ENCODE assay signal across 8 cellular contexts in the genomic region with DNA sequence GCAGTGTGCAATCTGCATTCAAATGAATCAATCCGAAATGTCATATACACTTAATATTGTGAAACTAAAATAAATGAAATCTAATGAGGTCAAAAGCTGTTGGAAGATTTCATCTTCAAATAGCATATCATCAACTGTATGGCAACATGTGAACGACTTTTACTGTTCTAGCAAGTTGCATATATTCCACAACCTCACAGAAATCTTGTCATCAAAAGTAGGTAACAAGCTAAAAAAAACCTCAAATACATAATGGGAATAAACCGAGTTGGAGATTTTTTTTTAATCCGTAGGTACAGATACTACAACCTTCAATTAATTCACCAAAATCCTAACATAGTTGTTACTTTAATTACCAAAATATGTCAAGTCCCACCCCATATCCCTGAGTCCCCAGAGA. TPM values are rescaled to one million over a fixed set of nuclear protein-coding genes. Genes with fewer than 3 reads are reported as not detected.
A peak's percentile ranks its signal among the peaks of the same experiment; 100 is the strongest.
DNase-seq lines count a peak whose midpoint lies in the region; TF ChIP-seq lines count a peak whose summit lies in the region.

No MANE protein-coding gene starts in this region.

- no peak for DNase-seq in AG04450 (ENCODE audit: low read depth, low spot score)
- DNase-seq in MCF 10A (ENCODE audit: unreplicated experiment), result peak; percentile 23
- no peak for DNase-seq in SIG-M5 (lab: John Stamatoyannopoulos, UW)
- DNase-seq in NCI-H2029 treated with DMSO at 0.1 percent for 48 hours (lab: John Stamatoyannopoulos, UW), result no peak
- DNase-seq in anterior cingulate cortex (lab: John Stamatoyannopoulos, UW), result no peak
- DNase-seq in stimulated activated naive CD4-positive, alpha-beta T cell treated with Interleukin-2 at 50 U/mL for 16 hours (lab: John Stamatoyannopoulos, UW), result no peak

- H3K36me3 Mint-ChIP-seq in IgD-negative memory B cell (no peaks in the 10 kb centered on the region), MCF 10A (ENCODE audit: insufficient read depth, unreplicated experiment) (no peaks in the 10 kb centered on the region)

- H3K4me3 ChIP-seq in AG04450 (ENCODE audit: low read depth, low read length), result peak overlapping the region; percentile 81
- peak overlapping the region; percentile 95 to 96 for H3K4me3 ChIP-seq in mucosa of rectum (ENCODE audit: low read length in 2 of 2)

- intact Hi-C loops in MCF 10A (cut with micrococcal nuclease), result loop anchor here (2.0 kb wide), 2 partner anchors 99 to 157 kb away; a partner anchor contains a TSS

- no peaks in the 10 kb centered on the region for H3K27me3 ChIP-seq in AG04450 (ENCODE audit: control insufficient read depth, insufficient read depth, low read length)
- H3K27me3 ChIP-seq in mucosa of rectum (ENCODE audit: control insufficient read depth in 2 of 2, insufficient read depth in 2 of 2, low read length in 2 of 2), result no peaks in the 10 kb centered on the region

- H3K27ac Mint-ChIP-seq in IgD-negative memory B cell (peak overlapping the region; percentile 86 to 93 (median 91)), MCF 10A (ENCODE audit: low read depth, unreplicated experiment) (peak overlapping the region; percentile 94)

- H3K36me3 ChIP-seq in mucosa of rectum (ENCODE audit: control insufficient read depth in 2 of 2, insufficient read depth in 2 of 2, low read length in 2 of 2), result no peaks in the 10 kb centered on the region

- peak overlapping the region; percentile 94 to 100 for H3K9ac ChIP-seq in mucosa of rectum (ENCODE audit: low read depth in 1 of 2, low read length in 2 of 2)

- H3K4me3 Mint-ChIP-seq in IgD-negative memory B cell, result peak overlapping the region; percentile 87 to 97 (median 91)
- H3K4me3 Mint-ChIP-seq in MCF 10A (ENCODE audit: unreplicated experiment), result peak overlapping the region; percentile 94

- CTCF ChIA-PET in AG04450 (lab: Charles Lee), result interaction anchor here (0.9 kb wide), 1 partner anchor 234 kb away, joined by 3 read pairs; no protein-coding TSS in a partner anchor
- CTCF ChIA-PET in MCF 10A (lab: Yijun Ruan, JAX), result interaction anchor here (0.6 to 2.4 kb wide), 4 partner anchors 104 to 385 kb away, joined by 3 to 13 read pairs (median 6); no protein-coding TSS in a partner anchor

- H3K27ac ChIP-seq in AG04450 (ENCODE audit: low read depth, low read length), result no peak overlapping the region
- H3K27ac ChIP-seq in mucosa of rectum (ENCODE audit: low read depth in 2 of 2, low read length in 2 of 2), result peak overlapping the region; percentile 100

- H3K9me3 ChIP-seq in AG04450 (ENCODE audit: control insufficient read depth, insufficient read depth, low read length) (no peaks in the 10 kb centered on the region), mucosa of rectum (ENCODE audit: control insufficient read depth in 2 of 2, low read length in 2 of 2) (no peaks in the 10 kb centered on the region)

- H3K4me1 ChIP-seq in mucosa of rectum (ENCODE audit: control insufficient read depth in 2 of 2, insufficient read depth in 2 of 2, low read length in 2 of 2), result peaks cover 22 to 24% of the 10 kb centered on the region in 2 donors

- TSS peak; percentile 38 for BruUV-seq in MCF 10A (replicated peaks; lab: Mats Ljungman, UMichigan)

- TF ChIP-seq CTCF in AG04450 (IDR thresholded peaks at IDR 0.05; ENCODE audit: low read depth, low read length) (no peak), MCF 10A (IDR thresholded peaks at IDR 0.05; ENCODE audit: unreplicated experiment) (no peak)

- H3K4me1 Mint-ChIP-seq in IgD-negative memory B cell, result peaks cover 35 to 44% (median 38%) of the 10 kb centered on the region in 3 donors
- H3K4me1 Mint-ChIP-seq in MCF 10A (ENCODE audit: insufficient read depth, unreplicated experiment), result peaks cover 15% of the 10 kb centered on the region

- H3K9me3 Mint-ChIP-seq in IgD-negative memory B cell (no peaks in the 10 kb centered on the region), MCF 10A (ENCODE audit: unreplicated experiment) (no peaks in the 10 kb centered on the region)

- POLR2A ChIA-PET in AG04450 (lab: Yijun Ruan, JAX), result interaction anchor here (0.6 kb wide), 1 partner anchor 17 kb away, joined by 3 read pairs; no protein-coding TSS in a partner anchor
- POLR2A ChIA-PET in MCF 10A (lab: Yijun Ruan, JAX), result interaction anchor here (0.6 to 3.6 kb wide), 34 partner anchors 11 to 573 kb away, joined by 3 to 50 read pairs (median 4); a partner anchor contains a TSS

- H3K27me3 Mint-ChIP-seq in IgD-negative memory B cell (no peaks in the 10 kb centered on the region), MCF 10A (ENCODE audit: insufficient read depth, unreplicated experiment) (no peaks in the 10 kb centered on the region)

RNA-seq across cellular contexts. Expression of a gene that starts 1.1 kb away (rescaled TPM):
- polyA plus RNA-seq in AG04450 (2011; rRNA removed) (28.7 and 34.8 TPM in 2 replicates), IgD-negative memory B cell (32.7 TPM)
- polyA minus RNA-seq in AG04450 (2011; rRNA and poly(A)+ RNA removed), result 64.1 and 65.0 TPM in 2 replicates
- 79.2 and 83.4 TPM in 2 replicates for total RNA-seq in MCF 10A (2022)

RNA-seq across cellular contexts. Expression of a gene that starts 47.6 kb away (rescaled TPM):
- polyA plus RNA-seq in AG04450 (2011; rRNA removed) (35.7 and 47.0 TPM in 2 replicates), IgD-negative memory B cell (20.5 TPM)
- 32.5 and 60.0 TPM in 2 replicates for polyA minus RNA-seq in AG04450 (2011; rRNA and poly(A)+ RNA removed)
- 20.6 and 26.7 TPM in 2 replicates for total RNA-seq in MCF 10A (2022)
